Comparison of ENCODE assay signal across 8 cellular contexts in genomic region chr2:111506936-111507335, GRCh38.
DNase-seq lines count a peak whose midpoint lies in the region; ATAC-seq and TF ChIP-seq lines count a peak whose summit lies in the region.
"Not testable (repeated sequence)": the region's sequence is repeated elsewhere in the genome, so short reads cannot be mapped to it uniquely, and the experiment has no call there.

No MANE protein-coding gene starts in this region.

- H3K4me1 Mint-ChIP-seq in endodermal cell: not testable (repeated sequence)

- TF ChIP-seq CTCF in DND-41 (IDR thresholded peaks at IDR 0.05; ENCODE audit: borderline replicate concordance, extremely low read depth, low read length, poor library complexity, severe bottlenecking); MM.1S (IDR thresholded peaks at IDR 0.05; ENCODE audit: low read length); endodermal cell (conservative IDR thresholded peaks at IDR 0.05): not testable (repeated sequence)

- DNase-seq in DND-41: not testable (repeated sequence)
- DNase-seq in MM.1S (peak; percentile 52), endodermal cell (peak; percentile 7)
- peak; percentile 59 for DNase-seq in activated CD8-positive, alpha-beta memory T cell treated with anti-CD3 and anti-CD28 coated beads for 24 hours

- H3K9me3 Mint-ChIP-seq in endodermal cell: not testable (repeated sequence)

- not testable (repeated sequence) for H3K27ac ChIP-seq in DND-41 (ENCODE audit: low read length); endodermal cell (ENCODE audit: low read depth, low read length)
- peak overlapping the region; percentile 46; the same call in 1 of the 2 replicates for H3K27ac ChIP-seq in MM.1S (ENCODE audit: low read length)

- not testable (repeated sequence) for H3F3A ChIP-seq in MM.1S (ENCODE audit: insufficient read depth, low read length)

- not testable (repeated sequence) for H3K9me3 ChIP-seq in DND-41 (ENCODE audit: insufficient read depth, low read length, severe bottlenecking); MM.1S (replicated peaks; ENCODE audit: insufficient read depth, low read length); endodermal cell (ENCODE audit: control insufficient read depth, low read length)

- not testable (repeated sequence) for H4K20me1 ChIP-seq in DND-41 (ENCODE audit: insufficient read depth, low read length); MM.1S (ENCODE audit: insufficient read depth, low read length)

- peak; percentile 24; the same call in 1 of the 3 replicates for ATAC-seq in DND-41 (ENCODE audit: insufficient read depth, low read depth)
- ATAC-seq in GM18909 (IDR thresholded peaks at IDR 0.05; ENCODE audit: poor library complexity, unreplicated experiment): peak; percentile 96
- peak; percentile 94 for ATAC-seq in GM21423 (IDR thresholded peaks at IDR 0.05; ENCODE audit: unreplicated experiment)
- peak; percentile 95 for ATAC-seq in HG02798 (IDR thresholded peaks at IDR 0.05; ENCODE audit: poor library complexity, unreplicated experiment)
- peak; percentile 98 for ATAC-seq in HG03139 (IDR thresholded peaks at IDR 0.05; ENCODE audit: unreplicated experiment)

- not testable (repeated sequence) for H3K4me3 ChIP-seq in DND-41 (ENCODE audit: low read depth in 1 of 2, low read length in 2 of 2); MM.1S (ENCODE audit: low read length); endodermal cell (ENCODE audit: low read length)

- not testable (repeated sequence) for H3K4me2 ChIP-seq in DND-41 (ENCODE audit: insufficient read depth, low read length)
- H3K4me2 ChIP-seq in MM.1S (ENCODE audit: low read depth, low read length): peak overlapping the region; percentile 27; the same call in 1 of the 2 replicates

- WGBS in endodermal cell (ENCODE audit: insufficient coverage in 1 of 2, insufficient read length in 1 of 2), 2 experiments: 89 to 100% methylated on average over 1 to 4 of the region's 5 CpGs

- not testable (repeated sequence) for H3K9me2 ChIP-seq in MM.1S (replicated peaks; ENCODE audit: insufficient read depth, low read length)

- not testable (repeated sequence) for H3K36me3 ChIP-seq in DND-41 (ENCODE audit: insufficient read depth, low read length); MM.1S (replicated peaks; ENCODE audit: insufficient read depth, low read length); endodermal cell (ENCODE audit: control insufficient read depth, insufficient read depth, low read length)

- not testable (repeated sequence) for H3K27me3 ChIP-seq in DND-41 (ENCODE audit: insufficient read depth, low read length, poor library complexity); MM.1S (replicated peaks; ENCODE audit: insufficient read depth, low read length); endodermal cell (ENCODE audit: control insufficient read depth, insufficient read depth, low read length, poor library complexity, severe bottlenecking)

- H3K79me2 ChIP-seq in DND-41 (ENCODE audit: insufficient read depth, low read length); MM.1S (ENCODE audit: low read length): not testable (repeated sequence)

- not testable (repeated sequence) for H3K27ac Mint-ChIP-seq in endodermal cell

- not testable (repeated sequence) for H2AFZ ChIP-seq in DND-41 (ENCODE audit: low read depth, low read length)
- 0 out of 2 replicates have a peak overlapping the region, but pooled peaks have one; percentile 61 for H2AFZ ChIP-seq in MM.1S (ENCODE audit: low read length)

- H3K9ac ChIP-seq in DND-41 (ENCODE audit: low read depth, low read length); MM.1S (ENCODE audit: low read length); endodermal cell (ENCODE audit: extremely low read depth, low read length, poor library complexity, severe bottlenecking): not testable (repeated sequence)

- not testable (repeated sequence) for H3K36me3 Mint-ChIP-seq in endodermal cell (ENCODE audit: low read depth)

- not testable (repeated sequence) for H3K4me1 ChIP-seq in DND-41 (ENCODE audit: insufficient read depth, low read length); MM.1S (ENCODE audit: low read length); endodermal cell (ENCODE audit: control insufficient read depth, insufficient read depth, low read length)

- H3K27me3 Mint-ChIP-seq in endodermal cell (ENCODE audit: insufficient read depth): not testable (repeated sequence)

- H3K4me3 Mint-ChIP-seq in endodermal cell: not testable (repeated sequence)

Comparison
In these comparisons a context has a peak if more than half of its experiments do, and no peak if none do; other contexts are left out.
1. ATAC-seq: peak in every context shown above with its lines; median percentile 98 in HG03139; 96 in GM18909; 95 in HG02798; 94 in GM21423; 24 in DND-41.